Comparison of ENCODE assay signal across 13 cellular contexts in the genomic region with DNA sequence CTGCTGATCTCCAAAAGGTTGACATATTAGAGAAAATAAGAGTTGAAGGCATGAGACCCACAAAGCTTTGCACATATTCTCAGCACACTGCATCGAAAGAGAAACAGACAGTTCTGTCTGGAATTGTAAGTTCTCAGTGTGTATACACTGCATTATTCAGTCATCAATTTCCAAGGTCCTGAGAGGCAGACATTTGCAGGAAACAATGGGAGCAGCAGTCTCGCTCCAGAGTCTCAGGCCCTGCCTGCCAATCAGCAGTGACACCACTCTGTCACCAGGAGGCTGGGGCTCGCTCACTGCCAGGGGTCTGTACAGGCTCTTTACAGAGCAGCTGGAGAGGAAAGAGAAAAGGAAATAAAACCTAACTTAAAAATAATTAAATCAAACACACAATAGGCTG. TPM values are rescaled to one million over a fixed set of nuclear protein-coding genes. Genes with fewer than 3 reads are reported as not detected.
DNase-seq lines count a peak whose midpoint lies in the region; ATAC-seq and TF ChIP-seq lines count a peak whose summit lies in the region.
"Had no signal": no experiment of that assay in that cellular context is flagged by ENCODE, and none has a peak within 500 bp of the region (broad histone marks: within the 10 kb centered on the region; RNA-seq: fewer than 3 reads in every experiment).

No MANE protein-coding gene starts in this region.

- H3F3A ChIP-seq in PC-9 (ENCODE audit: insufficient read depth, low read depth), result no peaks in the 10 kb centered on the region

- H3K9me3 ChIP-seq in PC-9 (ENCODE audit: insufficient read depth, low read depth), result no peaks in the 10 kb centered on the region
- H3K9me3 ChIP-seq in trophoblast cell (ENCODE audit: insufficient read depth, low read depth, low read length), result no peaks in the 10 kb centered on the region
- H3K9me3 ChIP-seq: Caco-2 had no signal

- H4K20me1 ChIP-seq in PC-9 (ENCODE audit: insufficient read depth), result no peaks in the 10 kb centered on the region

- H3K9ac ChIP-seq in trophoblast cell (ENCODE audit: low read length), result no peak overlapping the region

- H3K4me1 ChIP-seq in PC-9 (replicated peaks; ENCODE audit: insufficient read depth), result no peaks in the 10 kb centered on the region
- no peaks in the 10 kb centered on the region for H3K4me1 ChIP-seq in trophoblast cell (ENCODE audit: control insufficient read depth in 1 of 2, insufficient read depth in 2 of 2, low read length in 2 of 2)
- H3K4me1 ChIP-seq: Caco-2 had no signal

- BruUV-seq in PC-9 (replicated peaks; lab: Mats Ljungman, UMichigan), result no TSS peak

- no peak overlapping the region for H3K18ac ChIP-seq in trophoblast cell (ENCODE audit: low read length)

- H3K23ac ChIP-seq in trophoblast cell (ENCODE audit: low read length), result no peak overlapping the region

- no peaks in the 10 kb centered on the region for H3K79me1 ChIP-seq in trophoblast cell (ENCODE audit: low read length)

- no peak overlapping the region for H3K4me2 ChIP-seq in PC-9
- no peak overlapping the region for H3K4me2 ChIP-seq in trophoblast cell (ENCODE audit: low read length)

- no peaks in the 10 kb centered on the region for H3K36me3 ChIP-seq in PC-9 (ENCODE audit: low read depth)
- no peaks in the 10 kb centered on the region for H3K36me3 ChIP-seq in trophoblast cell (ENCODE audit: control insufficient read depth in 1 of 2, insufficient read depth in 2 of 2, low read length in 2 of 2)

- no peaks in the 10 kb centered on the region for H3K79me2 ChIP-seq in PC-9 (ENCODE audit: low read depth)
- no peaks in the 10 kb centered on the region for H3K79me2 ChIP-seq in trophoblast cell (ENCODE audit: control insufficient read depth, insufficient read depth, low read length, poor library complexity)

- peak; percentile 22 for TF ChIP-seq CTCF in natural killer cell (IDR thresholded peaks at IDR 0.05)
- TF ChIP-seq CTCF in PC-9 (conservative IDR thresholded peaks at IDR 0.05), result no peak

- no peak overlapping the region for H2BK12ac ChIP-seq in trophoblast cell (ENCODE audit: low read length)

- no peaks in the 10 kb centered on the region for H3K27me3 Mint-ChIP-seq in natural killer cell (ENCODE audit: low read depth in 2 of 2)
- H3K27me3 Mint-ChIP-seq: T-cell had no signal

- H3K27ac Mint-ChIP-seq in natural killer cell, result peak overlapping the region; percentile 43 to 68
- H3K27ac Mint-ChIP-seq: T-cell had no signal

- H4K91ac ChIP-seq in trophoblast cell (ENCODE audit: low read depth, low read length), result no peak overlapping the region

- no peak overlapping the region for H3K4me3 ChIP-seq in PC-9
- no peak overlapping the region for H3K4me3 ChIP-seq in trophoblast cell (ENCODE audit: low read depth, low read length)

- ATAC-seq in natural killer cell, result peak in 2 of 3 donors; percentile 46 to 53
- ATAC-seq in GM21737 (IDR thresholded peaks at IDR 0.05; ENCODE audit: unreplicated experiment), result no peak
- ATAC-seq in GM21381 (IDR thresholded peaks at IDR 0.05; ENCODE audit: unreplicated experiment), result no peak
- ATAC-seq: T-cell had no signal

- no CpG with 5 or more reads among the region's 3 CpGs for WGBS in trophoblast cell (ENCODE audit: extremely low coverage, insufficient coverage, insufficient read length)

- DNase-seq in D341Med (ENCODE audit: low spot score) (peak; percentile 47), NCI-H1694 treated with DMSO at 0.1 percent for 48 hours (lab: John Stamatoyannopoulos, UW) (peak; percentile 68), cerebellar cortex (ENCODE audit: low spot score) (peak; percentile 21), natural killer cell (no peak), PC-9 (no peak), trophoblast cell (no peak)
- DNase-seq: activated CD8-positive, alpha-beta memory T cell treated with anti-CD3 and anti-CD28 coated beads, Interleukin-2, amount 50 U/mL, for 4 hours; NCI-H187 treated with DMSO at 0.1 percent for 48 hours; stimulated activated CD4-positive, alpha-beta T cell treated with anti-CD3 and anti-CD28 coated beads, Interleukin-4, amount 100 ng/mL, for 24 hours had no signal

- H2BK120ac ChIP-seq in trophoblast cell (ENCODE audit: insufficient read depth, low read length, poor library complexity), result no peak overlapping the region

- POLR2A ChIA-PET in PC-9 (lab: Charles Lee; ENCODE audit: unreplicated experiment), result no interaction called here

- H3K36me3 Mint-ChIP-seq in natural killer cell, result peaks cover 8% of the 10 kb centered on the region

- H3K9me3 Mint-ChIP-seq in natural killer cell, result no peaks in the 10 kb centered on the region
- H3K9me3 Mint-ChIP-seq: T-cell had no signal

- H3K4me3 Mint-ChIP-seq in natural killer cell, result no peak overlapping the region
- H3K4me3 Mint-ChIP-seq: T-cell had no signal

- H4K12ac ChIP-seq in trophoblast cell (ENCODE audit: low read depth, low read length), result no peak overlapping the region

- H2AK5ac ChIP-seq in trophoblast cell (ENCODE audit: low read length), result no peak overlapping the region

- H2AFZ ChIP-seq in PC-9 (no peak overlapping the region), trophoblast cell (ENCODE audit: insufficient read depth, low read length, poor library complexity) (no peak overlapping the region)

- intact Hi-C loops in natural killer cell (cut with micrococcal nuclease), result loop anchor here (1.0 kb wide), 1 partner anchor 128 kb away; no protein-coding TSS in a partner anchor
- intact Hi-C loops in PC-9 (cut with micrococcal nuclease; ENCODE audit: unreplicated experiment), result no loop called here

- no peak overlapping the region for H3K27ac ChIP-seq in PC-9
- no peak overlapping the region for H3K27ac ChIP-seq in trophoblast cell (ENCODE audit: low read depth, low read length)

- CTCF ChIA-PET in PC-9 (lab: Charles Lee), result no interaction called here

- no peak overlapping the region for H2BK5ac ChIP-seq in trophoblast cell (ENCODE audit: low read depth, low read length, poor library complexity)

- H3K27me3 ChIP-seq in PC-9 (ENCODE audit: insufficient read depth, low read depth) (no peaks in the 10 kb centered on the region), trophoblast cell (ENCODE audit: insufficient read depth, low read length) (no peaks in the 10 kb centered on the region)

- H3K4ac ChIP-seq in trophoblast cell (ENCODE audit: low read depth, low read length), result no peak overlapping the region

- no peak overlapping the region for H3K14ac ChIP-seq in trophoblast cell (ENCODE audit: low read length)

- H3K4me1 Mint-ChIP-seq in natural killer cell, result peaks cover 62 to 69% of the 10 kb centered on the region in 2 donors

- no peaks in the 10 kb centered on the region for H3K9me2 ChIP-seq in PC-9 (ENCODE audit: insufficient read depth)

- H4K8ac ChIP-seq in trophoblast cell (ENCODE audit: low read depth, low read length), result no peak overlapping the region

RNA-seq across cellular contexts. Expression of gene JAZF1, which starts 36.3 kb away (rescaled TPM):
- 10 to 100 TPM; 82.5 to 89.7 (median 87.6) TPM for total RNA-seq in natural killer cell
- total RNA-seq in PC-9 (2021), result 0.30 and 0.90 TPM in 2 replicates
- polyA plus RNA-seq in trophoblast cell (2013), result 1.8 and 2.1 TPM in 2 replicates

Comparison
In these comparisons a context has a peak if more than half of its experiments do, and no peak if none do; other contexts are left out.
1. DNase-seq: peak in D341Med (single experiment), NCI-H1694 treated with DMSO at 0.1 percent for 48 hours (single experiment) and cerebellar cortex (single experiment); none in natural killer cell (single experiment), PC-9 (0 of 2) and trophoblast cell (0 of 2).
2. ATAC-seq: peak in natural killer cell (2 of 3); none in GM21737 (single experiment) and GM21381 (single experiment).
3. RNA of gene JAZF1, which starts 36.3 kb away (total RNA-seq): 82.5 to 89.7 TPM in natural killer cell; 0.30 to 0.90 TPM in PC-9; every median in the first group is over 10 times any median in the second.